ENCODE assay signal across 1 cellular context in the genomic region with DNA sequence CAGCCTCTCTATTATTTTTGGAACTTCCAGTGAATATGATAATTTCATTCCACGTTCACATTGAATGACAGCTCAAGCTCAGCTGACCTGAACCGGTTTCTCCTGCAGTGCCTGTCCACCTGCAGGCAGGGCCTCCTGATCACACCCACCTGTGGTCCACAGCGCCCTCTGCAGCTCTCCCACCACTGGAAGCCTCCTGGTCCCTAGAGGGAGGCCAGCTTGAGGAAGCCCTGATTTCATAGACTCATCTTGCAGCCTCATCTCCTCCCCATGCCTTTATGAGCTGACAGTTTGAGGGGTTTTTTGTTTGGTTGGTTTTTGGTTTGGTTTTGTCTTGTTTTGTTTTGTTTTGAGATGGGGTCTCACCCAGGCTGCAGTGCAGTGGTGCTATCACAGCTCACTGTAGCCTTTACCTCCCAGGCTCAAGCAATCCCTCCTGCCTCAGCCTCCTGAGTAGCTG.
TF ChIP-seq lines count a peak whose summit lies in the region.

No MANE protein-coding gene starts in this region.

TF ChIP-seq in WTC11, 78 proteins besides CTCF, POLR2A, EP300 and RAD21 (continued from another document):
- no peak for TF ChIP-seq FOXP4 (CRISPR knock-in tag; IDR thresholded peaks at IDR 0.05)
- TF ChIP-seq JUN (CRISPR knock-in tag; IDR thresholded peaks at IDR 0.05), result no peak
- no peak for TF ChIP-seq MXD4 (CRISPR knock-in tag; IDR thresholded peaks at IDR 0.05; ENCODE audit: borderline replicate concordance)
- TF ChIP-seq USF2 (CRISPR knock-in tag; IDR thresholded peaks at IDR 0.05), result no peak
- no peak for TF ChIP-seq TCF7 (CRISPR knock-in tag; IDR thresholded peaks at IDR 0.05; ENCODE audit: low read depth)
- TF ChIP-seq ZNF317 (CRISPR knock-in tag; IDR thresholded peaks at IDR 0.05; ENCODE audit: borderline replicate concordance, low read depth), result no peak
- no peak for TF ChIP-seq TEAD4 (CRISPR knock-in tag; IDR thresholded peaks at IDR 0.05)
